In the genomic region with DNA sequence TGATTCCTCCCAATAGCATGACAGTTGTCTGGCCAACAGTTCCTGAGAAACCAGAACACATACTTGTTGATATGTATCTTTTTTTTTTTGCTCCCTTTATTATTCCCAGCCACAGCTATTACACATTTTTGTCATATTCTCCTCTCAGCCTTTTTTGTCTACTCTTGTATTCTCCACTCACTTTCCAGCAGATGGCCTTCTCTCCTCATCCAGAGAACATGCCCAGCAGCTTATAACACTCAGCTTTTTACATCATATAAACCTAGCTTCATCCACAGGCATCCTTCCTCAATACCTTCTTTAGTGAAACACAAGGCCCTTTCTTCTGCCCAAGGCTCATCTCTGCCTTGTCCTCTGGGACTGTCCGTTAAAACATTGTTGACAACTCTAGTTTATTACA, we compare ENCODE assay signal across 11 cellular contexts.
A peak's percentile ranks its signal among the peaks of the same experiment; 100 is the strongest.
DNase-seq lines count a peak whose midpoint lies in the region; ATAC-seq, FAIRE-seq and TF ChIP-seq lines count a peak whose summit lies in the region.
"Had no signal": no experiment of that assay in that cellular context is flagged by ENCODE, and none has a peak within 500 bp of the region (broad histone marks: within the 10 kb centered on the region; RNA-seq: fewer than 3 reads in every experiment).

No MANE protein-coding gene starts in this region.

- no peaks in the 10 kb centered on the region for H3K9me1 ChIP-seq in endothelial cell of umbilical vein (replicated peaks; ENCODE audit: control insufficient read depth, extremely low read depth, insufficient read depth, low read length)

- no TSS peak for BruUV-seq in PC-3 (replicated peaks; lab: Mats Ljungman, UMichigan)
- no TSS peak for BruUV-seq in endothelial cell of umbilical vein (replicated peaks; lab: Mats Ljungman, UMichigan)

- H3K27me3 ChIP-seq in PC-3 (ENCODE audit: low read length) (no peaks in the 10 kb centered on the region), endothelial cell of umbilical vein (ENCODE audit: control insufficient read depth in 2 of 2, insufficient read depth in 2 of 2, low read length in 2 of 2) (peaks cover 0 to 2% of the 10 kb centered on the region in 2 experiments), upper lobe of left lung (no peaks in the 10 kb centered on the region), MG63 (no peaks in the 10 kb centered on the region)

- ATAC-seq in PC-3: peak; percentile 83
- no peak for ATAC-seq in HG03095 (IDR thresholded peaks at IDR 0.05; ENCODE audit: unreplicated experiment)
- no peak for ATAC-seq in upper lobe of left lung (ENCODE audit: low FRiP score in 2 of 2)

- TF ChIP-seq POLR2A in endothelial cell of umbilical vein (IDR thresholded peaks at IDR 0.05; ENCODE audit: low read depth, low read length): no peak
- no peak for TF ChIP-seq POLR2A in upper lobe of left lung (IDR thresholded peaks at IDR 0.05)

- H3K9ac ChIP-seq in PC-3 (ENCODE audit: low read length) (no peak overlapping the region), endothelial cell of umbilical vein (replicated peaks; ENCODE audit: extremely low read depth, insufficient read depth, low read length) (no peak overlapping the region)

- no peaks in the 10 kb centered on the region for H3K79me2 ChIP-seq in PC-3 (ENCODE audit: low read length)
- H3K79me2 ChIP-seq in endothelial cell of umbilical vein (ENCODE audit: control insufficient read depth, insufficient read depth, low read length): no peaks in the 10 kb centered on the region

- FAIRE-seq in endothelial cell of umbilical vein (lab: Jason Lieb, UNC): no peak

- H3K4me2 ChIP-seq in PC-3 (ENCODE audit: low read length): no peak overlapping the region
- H3K4me2 ChIP-seq in endothelial cell of umbilical vein (ENCODE audit: insufficient read depth, low read length): no peak overlapping the region

- H3K9me3 ChIP-seq in PC-3 (ENCODE audit: low read length) (no peaks in the 10 kb centered on the region), endothelial cell of umbilical vein (replicated peaks; ENCODE audit: control insufficient read depth, insufficient read depth, low read length) (no peaks in the 10 kb centered on the region), upper lobe of left lung (no peaks in the 10 kb centered on the region), MG63 (no peaks in the 10 kb centered on the region)

- no peak for TF ChIP-seq EP300 in upper lobe of left lung (IDR thresholded peaks at IDR 0.05)

- in situ Hi-C loops in ACHN (cut with HindIII; ENCODE audit: low pct_ligation_motif_present, low pct_unique_long_range_greater_than_20kb, low sequenced_read_pairs) (no loop called here), G401 (cut with HindIII; ENCODE audit: low sequenced_read_pairs) (no loop called here)

- no peaks in the 10 kb centered on the region for H3K9me2 ChIP-seq in PC-3 (replicated peaks; ENCODE audit: low read length)

- 91 to 95% methylated on average over 1 of the region's 1 CpG for WGBS in upper lobe of left lung, 2 donors

- H3K36me3 ChIP-seq in PC-3 (ENCODE audit: low read depth, low read length): no peaks in the 10 kb centered on the region
- H3K36me3 ChIP-seq in endothelial cell of umbilical vein (ENCODE audit: control insufficient read depth in 2 of 2, extremely low read depth in 1 of 2, insufficient read depth in 2 of 2, low read length in 2 of 2): no peaks in the 10 kb centered on the region
- no peaks in the 10 kb centered on the region for H3K36me3 ChIP-seq in upper lobe of left lung
- H3K36me3 ChIP-seq in MG63: no peaks in the 10 kb centered on the region

- DNase-seq in ACHN (peak; percentile 50), G401 (ENCODE audit: low spot score) (peak; percentile 84), PC-3 (peak; percentile 15), endothelial cell of umbilical vein (ENCODE audit: low read depth, low spot score) (peak; percentile 15), NCI-H1417 treated with DMSO at 0.1 percent for 48 hours (lab: John Stamatoyannopoulos, UW) (no peak), upper lobe of left lung (no peak), MG63 (no peak)
- DNase-seq: activated T-cell treated with anti-CD3 and anti-CD28 coated beads, Interleukin-2, amount 50 U/mL, for 24 hours; MM.1S; retina had no signal

- POLR2A ChIA-PET in PC-3 (lab: Charles Lee; ENCODE audit: unreplicated experiment) (no interaction called here), endothelial cell of umbilical vein (lab: Charles Lee) (no interaction called here)

- dilution Hi-C loops in endothelial cell of umbilical vein (cut with MboI; ENCODE audit: extremely low pct_ligation_motif_present, low sequenced_read_pairs): no loop called here

- H4K20me1 ChIP-seq in PC-3 (ENCODE audit: low read length) (no peaks in the 10 kb centered on the region), endothelial cell of umbilical vein (replicated peaks; ENCODE audit: control insufficient read depth, extremely low read depth, insufficient read depth, low read length) (no peaks in the 10 kb centered on the region)

- H3F3A ChIP-seq in PC-3 (ENCODE audit: low read length, unreplicated experiment): no peaks in the 10 kb centered on the region

- peak; percentile 37; the same call in 1 of the 2 replicates for TF ChIP-seq CTCF in PC-3 (conservative IDR thresholded peaks at IDR 0.05; ENCODE audit: low read depth, low read length)
- peak in 1 of 2 donors; percentile 6 for TF ChIP-seq CTCF in endothelial cell of umbilical vein (IDR thresholded peaks at IDR 0.05; ENCODE audit: extremely low read depth in 1 of 2, insufficient read depth in 1 of 2, low read depth in 1 of 2, low read length in 2 of 2)
- no peak for TF ChIP-seq CTCF in upper lobe of left lung (IDR thresholded peaks at IDR 0.05)

- intact Hi-C loops in PC-3 (cut with micrococcal nuclease): loop anchor here (1.0 to 2.0 kb wide), 2 partner anchors 50 to 581 kb away; no protein-coding TSS in a partner anchor
- intact Hi-C loops in endothelial cell of umbilical vein (cut with micrococcal nuclease): no loop called here

- H3K4me1 ChIP-seq in PC-3 (ENCODE audit: insufficient read depth, low read length) (no peaks in the 10 kb centered on the region), endothelial cell of umbilical vein (ENCODE audit: control insufficient read depth, extremely low read depth, insufficient read depth, low read length) (no peaks in the 10 kb centered on the region), upper lobe of left lung (no peaks in the 10 kb centered on the region)

- H2AFZ ChIP-seq in PC-3 (ENCODE audit: low read length): no peak overlapping the region
- H2AFZ ChIP-seq in endothelial cell of umbilical vein (ENCODE audit: low read depth, low read length): no peak overlapping the region

- CTCF ChIA-PET in PC-3 (lab: Charles Lee): interaction anchor here (0.6 to 1.1 kb wide), 4 partner anchors 19 to 582 kb away, joined by 3 to 4 read pairs (median 4); no protein-coding TSS in a partner anchor
- CTCF ChIA-PET in endothelial cell of umbilical vein (lab: Charles Lee): interaction anchor here (0.7 to 1.9 kb wide), 16 partner anchors 10 to 812 kb away, joined by 3 to 15 read pairs (median 4); a partner anchor contains a TSS

- H3K27ac ChIP-seq in PC-3 (ENCODE audit: low read length): no peak overlapping the region
- H3K27ac ChIP-seq in endothelial cell of umbilical vein (ENCODE audit: insufficient read depth, low read depth, low read length): no peak overlapping the region
- no peak overlapping the region for H3K27ac ChIP-seq in upper lobe of left lung

- H3K4me3 ChIP-seq in PC-3 (ENCODE audit: low read length): no peak overlapping the region
- H3K4me3 ChIP-seq in endothelial cell of umbilical vein (replicated peaks in 1 of 3; ENCODE audit: insufficient read depth in 1 of 3, low read depth in 1 of 3, low read length in 3 of 3): no peak overlapping the region
- no peak overlapping the region for H3K4me3 ChIP-seq in upper lobe of left lung
- H3K4me3 ChIP-seq in MG63: no peak overlapping the region

TF ChIP-seq in endothelial cell of umbilical vein, 7 proteins besides CTCF, POLR2A, EP300 and RAD21:
- TF ChIP-seq FOS (IDR thresholded peaks at IDR 0.05; ENCODE audit: borderline replicate concordance, insufficient read depth, low read length): no peak

Comparison
In these comparisons a context has a peak if more than half of its experiments do, and no peak if none do; other contexts are left out.
1. DNase-seq: peak in ACHN (single experiment), G401 (single experiment), PC-3 (single experiment) and endothelial cell of umbilical vein (single experiment); none in NCI-H1417 treated with DMSO at 0.1 percent for 48 hours (single experiment), upper lobe of left lung (0 of 2) and MG63 (single experiment).